Comparison of ENCODE assay signal across 11 cellular contexts in genomic region chr16:56048425-56049100, GRCh38.
DNase-seq lines count a peak whose midpoint lies in the region; ATAC-seq, FAIRE-seq and TF ChIP-seq lines count a peak whose summit lies in the region.
"Had no signal": no experiment of that assay in that cellular context is flagged by ENCODE, and none has a peak within 500 bp of the region (broad histone marks: within the 10 kb centered on the region; RNA-seq: fewer than 3 reads in every experiment).

No MANE protein-coding gene starts in this region.

- H3K27ac Mint-ChIP-seq in stimulated activated naive B cell treated with anti-CD40 and anti-IgM and Interleukin-4, amounts not matched to agents 10 μg/mL and 1 μg/mL and 100 μg/mL, for 72 hours = no peak overlapping the region
- H3K27ac Mint-ChIP-seq: activated T-helper 2 cell treated with anti-CD3 and anti-CD28 coated beads, Interferon-gamma antibody, Interleukin-2, Interleukin-4, amounts not matched to agents 10 μg/mL and 5 μg/mL and 100 μg/mL, durations not matched to agents 14 hours and 24 hours and 36 hours had no signal

- H3K79me2 ChIP-seq in Karpas-422 (ENCODE audit: low read length) = no peaks in the 10 kb centered on the region

- no peaks in the 10 kb centered on the region for H3K36me3 ChIP-seq in Karpas-422 (ENCODE audit: insufficient read depth, low read length)
- no peaks in the 10 kb centered on the region for H3K36me3 ChIP-seq in effector memory CD4-positive, alpha-beta T cell (ENCODE audit: control insufficient read depth, insufficient read depth, low read length)

- H2AFZ ChIP-seq in Karpas-422 (ENCODE audit: low read length) = peak overlapping the region; percentile 47; the same call in 1 of the 2 replicates

- H3K4me2 ChIP-seq in Karpas-422 (ENCODE audit: low read depth, low read length, poor library complexity, severe bottlenecking) = peak overlapping the region; percentile 76

- H3K4me1 ChIP-seq in Karpas-422 (ENCODE audit: low read length) = peaks cover 50% of the 10 kb centered on the region
- H3K4me1 ChIP-seq in effector memory CD4-positive, alpha-beta T cell (ENCODE audit: control insufficient read depth, insufficient read depth, low read length, poor library complexity, severe bottlenecking) = no peaks in the 10 kb centered on the region

- peak overlapping the region; percentile 68 for H3K9ac ChIP-seq in Karpas-422 (ENCODE audit: low read length)

- H3K4me3 ChIP-seq in Karpas-422 (ENCODE audit: low read length) = peak overlapping the region; percentile 49
- H3K4me3 ChIP-seq in effector memory CD4-positive, alpha-beta T cell (ENCODE audit: insufficient read depth, low read depth, low read length, poor library complexity, severe bottlenecking) = no peak overlapping the region
- H3K4me3 ChIP-seq: skin epidermis had no signal

- peaks cover 6 to 14% of the 10 kb centered on the region in 2 donors for H3K4me1 Mint-ChIP-seq in stimulated activated naive B cell treated with anti-CD40 and anti-IgM and Interleukin-4, amounts not matched to agents 10 μg/mL and 1 μg/mL and 100 μg/mL, for 72 hours

- TF ChIP-seq CTCF in D721Med (IDR thresholded peaks at IDR 0.05; ENCODE audit: insufficient read depth, missing control alignments) = no peak

- no peaks in the 10 kb centered on the region for H3K9me2 ChIP-seq in Karpas-422 (replicated peaks; ENCODE audit: insufficient read depth, low read length)

- FAIRE-seq in D721Med (lab: Jason Lieb, UNC) = no peak
- FAIRE-seq: endothelial cell of umbilical vein had no signal

- no peak overlapping the region for H3K4me3 Mint-ChIP-seq in stimulated activated naive B cell treated with anti-CD40 and anti-IgM and Interleukin-4, amounts not matched to agents 10 μg/mL and 1 μg/mL and 100 μg/mL, for 72 hours

- no peaks in the 10 kb centered on the region for H3K36me3 Mint-ChIP-seq in stimulated activated naive B cell treated with anti-CD40 and anti-IgM and Interleukin-4, amounts not matched to agents 10 μg/mL and 1 μg/mL and 100 μg/mL, for 72 hours

- H4K20me1 ChIP-seq in Karpas-422 (ENCODE audit: insufficient read depth, low read depth, low read length) = no peaks in the 10 kb centered on the region

- peaks cover 0 to 1% of the 10 kb centered on the region in 2 donors for H3K9me3 Mint-ChIP-seq in stimulated activated naive B cell treated with anti-CD40 and anti-IgM and Interleukin-4, amounts not matched to agents 10 μg/mL and 1 μg/mL and 100 μg/mL, for 72 hours
- H3K9me3 Mint-ChIP-seq: activated T-helper 2 cell treated with anti-CD3 and anti-CD28 coated beads, Interferon-gamma antibody, Interleukin-2, Interleukin-4, amounts not matched to agents 10 μg/mL and 5 μg/mL and 100 μg/mL, durations not matched to agents 14 hours and 24 hours and 36 hours had no signal

- peak; percentile 95 for DNase-seq in Karpas-422
- DNase-seq in stimulated activated naive B cell treated with anti-CD40 and anti-IgM and Interleukin-4, amounts not matched to agents 10 μg/mL and 1 μg/mL and 100 μg/mL, for 72 hours = no peak
- no peak for DNase-seq in substantia nigra (lab: John Stamatoyannopoulos, UW)
- DNase-seq in effector memory CD4-positive, alpha-beta T cell = no peak
- DNase-seq in D721Med (ENCODE audit: insufficient read length, low spot score) = no peak
- DNase-seq: Right ventricle myocardium superior had no signal

- ATAC-seq in GM19043 (IDR thresholded peaks at IDR 0.05; ENCODE audit: low read depth, unreplicated experiment) = peak; percentile 90
- ATAC-seq in HG02798 (IDR thresholded peaks at IDR 0.05; ENCODE audit: poor library complexity, unreplicated experiment) = peak; percentile 71
- peak; percentile 97 to 98 for ATAC-seq in stimulated activated naive B cell treated with anti-CD40 and anti-IgM and Interleukin-4, amounts not matched to agents 10 μg/mL and 1 μg/mL and 100 μg/mL, for 72 hours (replicated peaks)

- H3K27me3 Mint-ChIP-seq in stimulated activated naive B cell treated with anti-CD40 and anti-IgM and Interleukin-4, amounts not matched to agents 10 μg/mL and 1 μg/mL and 100 μg/mL, for 72 hours = peaks cover 5 to 27% of the 10 kb centered on the region in 2 donors

- H3K27me3 ChIP-seq in Karpas-422 (ENCODE audit: low read length) = no peaks in the 10 kb centered on the region
- H3K27me3 ChIP-seq in effector memory CD4-positive, alpha-beta T cell (replicated peaks; ENCODE audit: control insufficient read depth, insufficient read depth, low read length, poor library complexity, severe bottlenecking) = no peaks in the 10 kb centered on the region

- no peaks in the 10 kb centered on the region for H3K9me3 ChIP-seq in Karpas-422 (ENCODE audit: low read length)
- no peaks in the 10 kb centered on the region for H3K9me3 ChIP-seq in effector memory CD4-positive, alpha-beta T cell (ENCODE audit: control insufficient read depth, low read length)

- H3K27ac ChIP-seq in Karpas-422 (ENCODE audit: low read length) (peak overlapping the region; percentile 99), substantia nigra (ENCODE audit: low read depth, low read length, poor library complexity, severe bottlenecking) (no peak overlapping the region)
- H3K27ac ChIP-seq in effector memory CD4-positive, alpha-beta T cell (ENCODE audit: insufficient read depth, low read length, poor library complexity, severe bottlenecking) = no peak overlapping the region
- H3K27ac ChIP-seq: skin epidermis had no signal
